1 cellular context compared by ENCODE assay signal in the genomic region with DNA sequence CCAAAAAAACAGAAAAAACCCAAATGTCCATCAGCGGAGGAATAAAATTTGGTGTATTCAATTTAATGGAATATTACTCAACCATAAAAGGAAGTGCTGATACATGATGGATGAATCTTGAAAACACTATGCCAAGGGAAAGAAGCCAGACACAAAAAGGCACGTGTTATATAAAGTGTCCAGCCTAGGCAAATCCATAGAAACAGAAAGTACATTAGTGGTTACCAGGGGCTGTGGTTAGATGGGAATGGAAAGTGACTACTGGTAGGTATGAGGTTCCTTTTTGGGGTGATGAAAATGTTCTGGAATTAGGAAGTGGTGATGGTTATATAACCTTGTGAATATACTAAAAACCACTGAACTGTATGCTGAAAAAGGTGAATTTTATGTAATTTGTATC.
TF ChIP-seq lines count a peak whose summit lies in the region.

No MANE protein-coding gene starts in this region.

TF ChIP-seq in K562, 482 proteins besides CTCF, POLR2A, EP300 and RAD21:
- TF ChIP-seq RFX1 (IDR thresholded peaks at IDR 0.05) (0 out of 2 replicates have a peak, but pooled peaks have one; percentile 9), PURB (CRISPR knock-in tag; IDR thresholded peaks at IDR 0.05; ENCODE audit: low read depth) (no peak), WHSC1 (IDR thresholded peaks at IDR 0.05; ENCODE audit: low read length) (no peak)
